Comparison of ENCODE assay signal across 15 cellular contexts in genomic region chr1:45437323-45437722, GRCh38. TPM values are rescaled to one million over a fixed set of nuclear protein-coding genes. Genes with fewer than 3 reads are reported as not detected.
DNase-seq lines count a peak whose midpoint lies in the region; ATAC-seq, FAIRE-seq and TF ChIP-seq lines count a peak whose summit lies in the region.
"Had no signal": no experiment of that assay in that cellular context is flagged by ENCODE, and none has a peak within 500 bp of the region (broad histone marks: within the 10 kb centered on the region; RNA-seq: fewer than 3 reads in every experiment).

No MANE protein-coding gene starts in this region.

- H3K4me1 Mint-ChIP-seq in CD8-positive, alpha-beta memory T cell = no peaks in the 10 kb centered on the region

- H3K27me3 ChIP-seq in pancreas = no peaks in the 10 kb centered on the region
- H3K27me3 ChIP-seq in CD8-positive, alpha-beta memory T cell (ENCODE audit: insufficient read depth, low read length, poor library complexity, severe bottlenecking) = no peaks in the 10 kb centered on the region

- H3K9me3 Mint-ChIP-seq in CD8-positive, alpha-beta memory T cell = no peaks in the 10 kb centered on the region
- H3K9me3 Mint-ChIP-seq: CD14-positive monocyte; CD8-positive, alpha-beta T cell had no signal

- H3K4me1 ChIP-seq in OCI-LY7 (ENCODE audit: insufficient read depth, low read length, poor library complexity, severe bottlenecking) (no peaks in the 10 kb centered on the region), pancreas (no peaks in the 10 kb centered on the region), mucosa of descending colon (ENCODE audit: low read depth) (no peaks in the 10 kb centered on the region)
- H3K4me1 ChIP-seq in CD8-positive, alpha-beta memory T cell (ENCODE audit: insufficient read depth, low read length) = no peaks in the 10 kb centered on the region
- H3K4me1 ChIP-seq: Caco-2 had no signal

- TSS peak; percentile 49 for BruUV-seq in OCI-LY7 (replicated peaks; lab: Mats Ljungman, UMichigan)

- intact Hi-C loops in OCI-LY7 (cut with micrococcal nuclease; ENCODE audit: unreplicated experiment) (no loop called here), pancreas (cut with DNase I) (no loop called here), mucosa of descending colon (cut with DNase I, micrococcal nuclease) (no loop called here)

- ATAC-seq in pancreas (no peak), mucosa of descending colon (no peak), HG03354 (IDR thresholded peaks at IDR 0.05; ENCODE audit: poor library complexity, severe bottlenecking, unreplicated experiment) (no peak)
- ATAC-seq: CD8-positive, alpha-beta T cell had no signal

- H3K79me2 ChIP-seq in OCI-LY7 (ENCODE audit: insufficient read depth, low read depth, low read length) = no peaks in the 10 kb centered on the region

- no peak overlapping the region for H3K4me3 Mint-ChIP-seq in CD8-positive, alpha-beta memory T cell
- H3K4me3 Mint-ChIP-seq: CD14-positive monocyte; CD8-positive, alpha-beta T cell had no signal

- no peaks in the 10 kb centered on the region for H4K20me1 ChIP-seq in OCI-LY7 (ENCODE audit: insufficient read depth, low read length)

- no peak overlapping the region for H3K4me2 ChIP-seq in OCI-LY7 (ENCODE audit: low read length)

- DNase-seq in Kasumi-1 (lab: John Stamatoyannopoulos, UW) (peak; percentile 4 to 19), OCI-LY7 (ENCODE audit: low spot score) (no peak), pancreas (no peak), mucosa of descending colon (no peak)
- no peak for DNase-seq in CD8-positive, alpha-beta memory T cell
- DNase-seq: Caco-2; CD8-positive, alpha-beta T cell; DND-41; GF-D8; IMR-90 had no signal

- H3K27ac ChIP-seq in OCI-LY7 (ENCODE audit: low read depth, low read length, poor library complexity, severe bottlenecking) (no peak overlapping the region), pancreas (no peak overlapping the region)
- no peak overlapping the region for H3K27ac ChIP-seq in CD8-positive, alpha-beta memory T cell (ENCODE audit: low read depth, low read length)

- POLR2A ChIA-PET in OCI-LY7 (lab: Charles Lee) = interaction anchor here (0.7 to 0.9 kb wide), 2 partner anchors 10 to 30 kb away, joined by 3 read pairs; no protein-coding TSS in a partner anchor
- POLR2A ChIA-PET in CD8-positive, alpha-beta memory T cell (lab: Charles Lee) = no interaction called here

- H3K27ac Mint-ChIP-seq in CD8-positive, alpha-beta memory T cell = no peak overlapping the region
- H3K27ac Mint-ChIP-seq: CD8-positive, alpha-beta T cell had no signal

- TF ChIP-seq CTCF in OCI-LY7 (conservative IDR thresholded peaks at IDR 0.05; ENCODE audit: low read length) (no peak), pancreas (IDR thresholded peaks at IDR 0.05) (no peak), mucosa of descending colon (IDR thresholded peaks at IDR 0.05) (no peak)

- FAIRE-seq in G401.6 (lab: Jason Lieb, UNC) (peak; percentile 25), pancreas (lab: Jason Lieb, UNC) (peak; percentile 5)
- FAIRE-seq: H1 had no signal

- H3K27me3 Mint-ChIP-seq in CD8-positive, alpha-beta memory T cell = no peaks in the 10 kb centered on the region

- CTCF ChIA-PET in OCI-LY7 (lab: Charles Lee; ENCODE audit: unreplicated experiment) = no interaction called here
- CTCF ChIA-PET in CD8-positive, alpha-beta memory T cell (lab: Charles Lee) = no interaction called here

- H3K36me3 ChIP-seq in OCI-LY7 (ENCODE audit: insufficient read depth, low read length) = no peaks in the 10 kb centered on the region
- H3K36me3 ChIP-seq in pancreas = no peaks in the 10 kb centered on the region
- no peaks in the 10 kb centered on the region for H3K36me3 ChIP-seq in mucosa of descending colon (ENCODE audit: low read depth)
- H3K36me3 ChIP-seq in CD8-positive, alpha-beta memory T cell (ENCODE audit: insufficient read depth, low read length) = no peaks in the 10 kb centered on the region
- H3K36me3 ChIP-seq: HAP-1 had no signal

- H3K9me2 ChIP-seq in OCI-LY7 (ENCODE audit: insufficient read depth, low read length) = no peaks in the 10 kb centered on the region

- no peak overlapping the region for H2AFZ ChIP-seq in OCI-LY7 (ENCODE audit: low read length)

- peaks cover 0 to 1% (median 0%) of the 10 kb centered on the region in 3 donors for H3K36me3 Mint-ChIP-seq in CD8-positive, alpha-beta memory T cell
- H3K36me3 Mint-ChIP-seq: CD8-positive, alpha-beta T cell had no signal

- H3K4me3 ChIP-seq in OCI-LY7 (ENCODE audit: low read depth, low read length, poor library complexity, severe bottlenecking) (no peak overlapping the region), pancreas (no peak overlapping the region), mucosa of descending colon (no peak overlapping the region)
- H3K4me3 ChIP-seq in CD8-positive, alpha-beta memory T cell (ENCODE audit: low read length) = no peak overlapping the region
- H3K4me3 ChIP-seq: HAP-1 had no signal

- H3K9me3 ChIP-seq in OCI-LY7 (ENCODE audit: low read length) (no peaks in the 10 kb centered on the region), pancreas (no peaks in the 10 kb centered on the region), mucosa of descending colon (no peaks in the 10 kb centered on the region)
- H3K9me3 ChIP-seq in CD8-positive, alpha-beta memory T cell (ENCODE audit: low read length) = no peaks in the 10 kb centered on the region
- H3K9me3 ChIP-seq: Caco-2, HAP-1 had no signal

RNA-seq across cellular contexts. Expression of gene TESK2, which starts 53.6 kb away (rescaled TPM):
- total RNA-seq in OCI-LY7 (2014; rRNA removed; shearing (Covaris generic)) = 4.9 and 5.0 TPM in 2 replicates
- total RNA-seq in OCI-LY7 (2022) (6.6 and 9.2 TPM in 2 replicates), pancreas (1 to 10 TPM; 1.9 to 3.6 (median 2.6) TPM), mucosa of descending colon (10 to 100 TPM; 10.7 to 19.9 (median 10.8) TPM)
- polyA plus RNA-seq in pancreas = 1 to 10 TPM; 1.5 to 3.2 TPM
- total RNA-seq in CD8-positive, alpha-beta memory T cell = 1 to 10 TPM; 2.9 to 3.6 TPM
- 3.1 TPM for polyA plus RNA-seq in CD8-positive, alpha-beta memory T cell

Comparison
In these comparisons a context has a peak if more than half of its experiments do, and no peak if none do; other contexts are left out.
1. DNase-seq: peak in Kasumi-1 (2 of 2); none in OCI-LY7 (single experiment), pancreas (0 of 6), mucosa of descending colon (0 of 3) and CD8-positive, alpha-beta memory T cell (0 of 5).